In genomic region chr14:102629011-102629444, GRCh38 we compare ENCODE assay signal across 17 cellular contexts. TPM values are rescaled to one million over a fixed set of nuclear protein-coding genes. Genes with fewer than 3 reads are reported as not detected.
DNase-seq lines count a peak whose midpoint lies in the region; ATAC-seq and TF ChIP-seq lines count a peak whose summit lies in the region.
"Had no signal": no experiment of that assay in that cellular context is flagged by ENCODE, and none has a peak within 500 bp of the region (broad histone marks: within the 10 kb centered on the region; RNA-seq: fewer than 3 reads in every experiment).

No MANE protein-coding gene starts in this region.

- H3K36me3 Mint-ChIP-seq in CD14-positive monocyte (peaks cover 16 to 43% of the 10 kb centered on the region in 2 donors), IgD-negative memory B cell (peaks cover 2% of the 10 kb centered on the region), chondrocyte (ENCODE audit: low read depth) (no peaks in the 10 kb centered on the region)
- peaks cover 0 to 22% (median 5%) of the 10 kb centered on the region in 5 donors for H3K36me3 Mint-ChIP-seq in naive thymus-derived CD4-positive, alpha-beta T cell

- H3K27me3 ChIP-seq in naive thymus-derived CD4-positive, alpha-beta T cell (ENCODE audit: control insufficient read depth in 2 of 2, insufficient read depth in 2 of 2, low read length in 2 of 2), result no peaks in the 10 kb centered on the region
- H3K27me3 ChIP-seq in H7 (ENCODE audit: control insufficient read depth, insufficient read depth, low read length) (no peaks in the 10 kb centered on the region), suprapubic skin (no peaks in the 10 kb centered on the region)

- WGBS in suprapubic skin, result 67% methylated on average over 8 of the region's 8 CpGs

- TF ChIP-seq CTCF in CD14-positive monocyte (IDR thresholded peaks at IDR 0.05) (no peak), chondrocyte (IDR thresholded peaks at IDR 0.05) (no peak), GM13976 (IDR thresholded peaks at IDR 0.05; ENCODE audit: borderline replicate concordance, control extremely low read depth, extremely low read depth, insufficient read depth, missing control alignments) (no peak), suprapubic skin (IDR thresholded peaks at IDR 0.05) (no peak)

- intact Hi-C loops in CD14-positive monocyte (cut with micrococcal nuclease), result no loop called here
- intact Hi-C loops in naive thymus-derived CD4-positive, alpha-beta T cell (cut with micrococcal nuclease), result no loop called here

- no peak for TF ChIP-seq EP300 in suprapubic skin (IDR thresholded peaks at IDR 0.05)

- POLR2A ChIA-PET in naive thymus-derived CD4-positive, alpha-beta T cell (lab: Charles Lee), result interaction anchor here (0.7 kb wide), 1 partner anchor 444 kb away, joined by 4 read pairs; no protein-coding TSS in a partner anchor

- no peak overlapping the region for H3K4me3 ChIP-seq in naive thymus-derived CD4-positive, alpha-beta T cell (ENCODE audit: low read length)
- no peak overlapping the region for H3K4me3 ChIP-seq in H7 (ENCODE audit: insufficient read depth, low read depth, low read length)
- no peak overlapping the region for H3K4me3 ChIP-seq in suprapubic skin

- ATAC-seq in naive thymus-derived CD4-positive, alpha-beta T cell, result peak; percentile 42
- ATAC-seq: activated CD8-positive, alpha-beta T cell treated with anti-CD3 and anti-CD28 coated beads for 36 hours had no signal

- H3K9me3 Mint-ChIP-seq in CD14-positive monocyte (no peaks in the 10 kb centered on the region), IgD-negative memory B cell (no peaks in the 10 kb centered on the region), chondrocyte (ENCODE audit: low read depth) (no peaks in the 10 kb centered on the region)
- no peaks in the 10 kb centered on the region for H3K9me3 Mint-ChIP-seq in naive thymus-derived CD4-positive, alpha-beta T cell
- H3K9me3 Mint-ChIP-seq: activated CD8-positive, alpha-beta T cell treated with anti-CD3 and anti-CD28 coated beads for 36 hours; activated T-helper 2 cell treated with anti-CD3 and anti-CD28 coated beads, Interferon-gamma antibody, Interleukin-2, Interleukin-4, amounts not matched to agents 10 μg/mL and 5 μg/mL and 100 μg/mL, durations not matched to agents 14 hours and 24 hours and 36 hours; CD4-positive, CD25-positive, alpha-beta regulatory T cell had no signal

- peak overlapping the region; percentile 80 to 93 (median 88) for H3K27ac Mint-ChIP-seq in CD14-positive monocyte
- H3K27ac Mint-ChIP-seq in IgD-negative memory B cell, result peak overlapping the region in 2 of 3 donors; percentile 54 to 73
- H3K27ac Mint-ChIP-seq in chondrocyte (ENCODE audit: unreplicated experiment), result peak overlapping the region; percentile 42
- peak overlapping the region in 4 of 9 donors; percentile 33 to 81 (median 50) for H3K27ac Mint-ChIP-seq in naive thymus-derived CD4-positive, alpha-beta T cell
- H3K27ac Mint-ChIP-seq: activated CD8-positive, alpha-beta T cell treated with anti-CD3 and anti-CD28 coated beads for 36 hours; activated T-helper 2 cell treated with anti-CD3 and anti-CD28 coated beads, Interferon-gamma antibody, Interleukin-2, Interleukin-4, amounts not matched to agents 10 μg/mL and 5 μg/mL and 100 μg/mL, durations not matched to agents 14 hours and 24 hours and 36 hours had no signal

- H3K27me3 Mint-ChIP-seq in CD14-positive monocyte (ENCODE audit: low read depth in 3 of 3) (peaks cover 0 to 2% (median 1%) of the 10 kb centered on the region in 3 donors), IgD-negative memory B cell (no peaks in the 10 kb centered on the region), chondrocyte (ENCODE audit: low read depth) (no peaks in the 10 kb centered on the region)
- H3K27me3 Mint-ChIP-seq in naive thymus-derived CD4-positive, alpha-beta T cell, result no peaks in the 10 kb centered on the region
- H3K27me3 Mint-ChIP-seq: activated CD8-positive, alpha-beta T cell treated with anti-CD3 and anti-CD28 coated beads for 36 hours; CD4-positive, CD25-positive, alpha-beta regulatory T cell had no signal

- H3K4me1 Mint-ChIP-seq in CD14-positive monocyte, result peaks cover 48% of the 10 kb centered on the region
- peaks cover 26 to 34% (median 28%) of the 10 kb centered on the region in 3 donors for H3K4me1 Mint-ChIP-seq in IgD-negative memory B cell
- peaks cover 14% of the 10 kb centered on the region for H3K4me1 Mint-ChIP-seq in chondrocyte (ENCODE audit: low read depth)
- H3K4me1 Mint-ChIP-seq in naive thymus-derived CD4-positive, alpha-beta T cell, result peaks cover 23 to 57% (median 47%) of the 10 kb centered on the region in 7 donors

- CTCF ChIA-PET in naive thymus-derived CD4-positive, alpha-beta T cell (lab: Charles Lee), result no interaction called here

- no peak overlapping the region for H3K27ac ChIP-seq in naive thymus-derived CD4-positive, alpha-beta T cell (ENCODE audit: low read depth, low read length)
- H3K27ac ChIP-seq in suprapubic skin, result no peak overlapping the region

- no peak for TF ChIP-seq POLR2A in suprapubic skin (IDR thresholded peaks at IDR 0.05)

- H3K4me3 Mint-ChIP-seq in CD14-positive monocyte (peak overlapping the region in 1 of 2 donors; percentile 27), IgD-negative memory B cell (peak overlapping the region in 1 of 4 donors; percentile 20), chondrocyte (ENCODE audit: unreplicated experiment) (no peak overlapping the region)
- H3K4me3 Mint-ChIP-seq in naive thymus-derived CD4-positive, alpha-beta T cell, result peak overlapping the region in 3 of 10 donors; percentile 11 to 43 (median 41)
- H3K4me3 Mint-ChIP-seq: activated CD8-positive, alpha-beta T cell treated with anti-CD3 and anti-CD28 coated beads for 36 hours; CD4-positive, CD25-positive, alpha-beta regulatory T cell had no signal

- no peaks in the 10 kb centered on the region for H3K9me3 ChIP-seq in naive thymus-derived CD4-positive, alpha-beta T cell (ENCODE audit: control insufficient read depth in 2 of 3, low read length in 3 of 3)
- no peaks in the 10 kb centered on the region for H3K9me3 ChIP-seq in suprapubic skin

- H3K4me1 ChIP-seq in naive thymus-derived CD4-positive, alpha-beta T cell (ENCODE audit: control insufficient read depth in 2 of 2, insufficient read depth in 2 of 2, low read length in 2 of 2), result peaks cover 0 to 5% of the 10 kb centered on the region in 2 donors
- H3K4me1 ChIP-seq in suprapubic skin, result peaks cover 18% of the 10 kb centered on the region

- in situ Hi-C loops in GM13976 (cut with MboI; ENCODE audit: low sequenced_read_pairs, unreplicated experiment), result no loop called here

- no peaks in the 10 kb centered on the region for H3K36me3 ChIP-seq in naive thymus-derived CD4-positive, alpha-beta T cell (ENCODE audit: control insufficient read depth in 2 of 3, insufficient read depth in 3 of 3, low read length in 3 of 3)
- no peaks in the 10 kb centered on the region; the same call in 1 of the 2 replicates for H3K36me3 ChIP-seq in H7 (replicated peaks; ENCODE audit: control insufficient read depth, insufficient read depth, low read length)
- no peaks in the 10 kb centered on the region for H3K36me3 ChIP-seq in suprapubic skin

- no peak for DNase-seq in CD14-positive monocyte (ENCODE audit: low spot score)
- no peak for DNase-seq in chondrocyte (ENCODE audit: low spot score)
- no peak for DNase-seq in naive thymus-derived CD4-positive, alpha-beta T cell
- DNase-seq in H7, result no peak
- no peak for DNase-seq in COR-L47 (lab: John Stamatoyannopoulos, UW)
- no peak for DNase-seq in GM13976 (ENCODE audit: low spot score)
- no peak for DNase-seq in suprapubic skin (ENCODE audit: low spot score in 2 of 2)
- DNase-seq: activated CD8-positive, alpha-beta T cell treated with anti-CD3 and anti-CD28 coated beads for 36 hours; CD4-positive, CD25-positive, alpha-beta regulatory T cell; GOT3; NCI-H1694 treated with DMSO at 0.1 percent for 48 hours; NCI-H774; retina; SHP77; stimulated activated CD4-positive, alpha-beta T cell treated with anti-CD3 and anti-CD28 coated beads, Interleukin-2, amount 100 ng/mL, for 24 hours had no signal

RNA-seq across cellular contexts. Expression of gene RCOR1, which starts 36.6 kb away (rescaled TPM):
- polyA plus RNA-seq in CD14-positive monocyte (1 to 10 TPM; 2.1 to 2.3 TPM), IgD-negative memory B cell (1.2 TPM)
- total RNA-seq in chondrocyte (19.6 to 25.2 TPM (median 23.7 TPM) in 3 replicates), suprapubic skin (10 to 100 TPM; 20.6 to 27.7 (median 24.8) TPM)
- 10 to 100 TPM; 19.0 to 34.4 (median 23.7) TPM for total RNA-seq in naive thymus-derived CD4-positive, alpha-beta T cell
- 1 to 10 TPM in 1 of 2 donors, under 1 TPM in 1; 0.63 to 1.2 TPM for polyA plus RNA-seq in naive thymus-derived CD4-positive, alpha-beta T cell
- 13.9 and 17.3 TPM in 2 replicates for total RNA-seq in H7 (2014; rRNA removed; shearing (Covaris generic))
